ENCODE assay signal across 20 cellular contexts in the genomic region with DNA sequence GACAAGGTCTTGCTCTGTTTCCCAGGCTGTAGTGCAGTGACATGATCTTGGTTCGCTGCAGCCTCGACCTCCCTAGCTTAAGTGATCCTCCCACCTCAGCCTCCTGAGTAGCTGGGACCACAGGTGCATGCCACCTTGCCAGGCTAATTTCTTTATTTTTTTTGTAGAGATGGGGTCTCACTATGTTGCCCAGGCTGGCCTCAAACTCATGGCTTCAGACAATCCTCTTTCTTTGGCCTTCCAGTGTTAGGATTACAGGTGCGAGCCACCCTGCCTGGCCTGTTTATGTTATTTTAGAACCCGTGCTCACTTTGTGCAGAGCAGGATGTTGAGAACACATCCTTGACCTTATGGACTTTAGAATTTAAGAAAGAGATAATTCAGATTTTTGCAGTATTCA.
"Had no signal": no experiment of that assay in that cellular context is flagged by ENCODE, and none has a peak within 500 bp of the region (broad histone marks: within the 10 kb centered on the region; RNA-seq: fewer than 3 reads in every experiment).

No MANE protein-coding gene starts in this region.

- ATAC-seq: activated T-cell treated with anti-CD3 and anti-CD28 coated beads, Interleukin-2, amount 50 U/mL, for 4 hours; gastrocnemius medialis; pancreas; psoas muscle; SK-N-SH treated with all-trans-retinoic acid at 6 μM for 48 hours had no signal

- DNase-seq: activated CD4-positive, alpha-beta memory T cell treated with anti-CD3 and anti-CD28 coated beads, Interleukin-2, amount 10 ng/mL, durations not matched to agents 7 days and 5 days; activated effector memory CD4-positive, alpha-beta T cell treated with anti-CD3 and anti-CD28 coated beads, Interleukin-2, amount 50 U/mL, for 16 hours; activated T-cell treated with anti-CD3 and anti-CD28 coated beads, Interleukin-2, amount 50 U/mL, for 4 hours; cortex of kidney; endodermal cell; esophagus squamous epithelium; gastrocnemius medialis; hypothalamus; left ventricle myocardium inferior; mammary epithelial cell; midbrain; nephron progenitor cell; pancreas; psoas muscle; stimulated activated CD4-positive, alpha-beta T cell treated with anti-CD3 and anti-CD28 coated beads, Interleukin-1b, Interleukin-23, amount 100 ng/mL, for 48 hours; transverse colon; WERI-Rb-1 had no signal

- H3K9me3 ChIP-seq: esophagus squamous epithelium, gastrocnemius medialis, left ventricle myocardium inferior, pancreas, psoas muscle, right atrium auricular region, transverse colon had no signal

- H3K4me3 ChIP-seq: esophagus squamous epithelium, gastrocnemius medialis, left ventricle myocardium inferior, pancreas, psoas muscle, right atrium auricular region, transverse colon had no signal

- H3K27me3 ChIP-seq: esophagus squamous epithelium, gastrocnemius medialis, pancreas, right atrium auricular region, transverse colon had no signal

- H3K27me3 Mint-ChIP-seq: activated CD4-positive, alpha-beta memory T cell treated with anti-CD3 and anti-CD28 coated beads, Interleukin-2, amount 10 ng/mL, durations not matched to agents 7 days and 5 days had no signal

- H3K36me3 ChIP-seq: esophagus squamous epithelium, gastrocnemius medialis, left ventricle myocardium inferior, pancreas, right atrium auricular region, transverse colon, WERI-Rb-1 had no signal

- H3K27ac Mint-ChIP-seq: activated CD4-positive, alpha-beta memory T cell treated with anti-CD3 and anti-CD28 coated beads, Interleukin-2, amount 10 ng/mL, durations not matched to agents 7 days and 5 days; endodermal cell; nephron progenitor cell; T-helper 2 cell treated with Interferon-gamma antibody and Interleukin-4, amounts not matched to agents 5 μg/mL and 100 μg/mL, for 36 hours had no signal

- H3K4me3 Mint-ChIP-seq: activated CD4-positive, alpha-beta memory T cell treated with anti-CD3 and anti-CD28 coated beads, Interleukin-2, amount 10 ng/mL, durations not matched to agents 7 days and 5 days; activated T-cell treated with anti-CD3 and anti-CD28 coated beads, Interleukin-2, amount 50 U/mL, for 4 hours; endodermal cell; nephron progenitor cell; T-helper 2 cell treated with Interferon-gamma antibody and Interleukin-4, amounts not matched to agents 5 μg/mL and 100 μg/mL, for 36 hours had no signal

- H3K9me3 Mint-ChIP-seq: activated CD4-positive, alpha-beta memory T cell treated with anti-CD3 and anti-CD28 coated beads, Interleukin-2, amount 10 ng/mL, durations not matched to agents 7 days and 5 days; activated T-cell treated with anti-CD3 and anti-CD28 coated beads, Interleukin-2, amount 50 U/mL, for 4 hours; endodermal cell; nephron progenitor cell; T-helper 2 cell treated with Interferon-gamma antibody and Interleukin-4, amounts not matched to agents 5 μg/mL and 100 μg/mL, for 36 hours had no signal

- H3K27ac ChIP-seq: esophagus squamous epithelium, gastrocnemius medialis, left ventricle myocardium inferior, pancreas, psoas muscle, right atrium auricular region, transverse colon, WERI-Rb-1 had no signal
